8 cellular contexts compared by ENCODE assay signal in genomic region chr17:29145289-29146058, GRCh38. TPM values are rescaled to one million over a fixed set of nuclear protein-coding genes. Genes with fewer than 3 reads are reported as not detected.
A peak's percentile ranks its signal among the peaks of the same experiment; 100 is the strongest.
DNase-seq lines count a peak whose midpoint lies in the region; ATAC-seq, FAIRE-seq and TF ChIP-seq lines count a peak whose summit lies in the region.

No MANE protein-coding gene starts in this region.

- peak overlapping the region; percentile 15 for H3K4me3 Mint-ChIP-seq in activated T-helper 1 cell treated with anti-CD3 and anti-CD28 coated beads, Interleukin-12 subunit alpha, Interleukin-12 subunit beta, Interleukin-2, Interleukin-4 antibody, amounts not matched to agents 30 ng/mL and 10 ng/mL and 1 ng/mL, durations not matched to agents 14 hours and 24 hours and 36 hours

- peak overlapping the region; percentile 9; the same call in 1 of the 2 replicates for H3K9ac ChIP-seq in Karpas-422 (ENCODE audit: low read length)

- no peaks in the 10 kb centered on the region for H3K27me3 Mint-ChIP-seq in activated T-helper 1 cell treated with anti-CD3 and anti-CD28 coated beads, Interleukin-12 subunit alpha, Interleukin-12 subunit beta, Interleukin-2, Interleukin-4 antibody, amounts not matched to agents 30 ng/mL and 10 ng/mL and 1 ng/mL, durations not matched to agents 14 hours and 24 hours and 36 hours (ENCODE audit: insufficient read depth)

- no peaks in the 10 kb centered on the region for H3K36me3 ChIP-seq in Karpas-422 (ENCODE audit: insufficient read depth, low read length)

- H3K9me3 ChIP-seq in AG04450 (ENCODE audit: control insufficient read depth, insufficient read depth, low read length) (no peaks in the 10 kb centered on the region), Karpas-422 (ENCODE audit: low read length) (no peaks in the 10 kb centered on the region)

- H3K4me1 ChIP-seq in Karpas-422 (ENCODE audit: low read length): peaks cover 56% of the 10 kb centered on the region

- intact Hi-C loops in activated T-helper 1 cell treated with anti-CD3 and anti-CD28 coated beads, Interleukin-12 subunit alpha, Interleukin-12 subunit beta, Interleukin-2, Interleukin-4 antibody, amounts not matched to agents 30 ng/mL and 10 ng/mL and 1 ng/mL, durations not matched to agents 14 hours and 24 hours and 36 hours (cut with micrococcal nuclease): loop anchor here (1.0 to 5.0 kb wide), 2 partner anchors 35 to 422 kb away; partner anchors contain the start of genes ABHD15, MYO18A and TP53I13

- H3K27ac ChIP-seq in AG04450 (ENCODE audit: low read depth, low read length): no peak overlapping the region
- H3K27ac ChIP-seq in Karpas-422 (ENCODE audit: low read length): no peak overlapping the region
- peak overlapping the region; percentile 47 for H3K27ac ChIP-seq in RWPE1

- no peaks in the 10 kb centered on the region for H3K79me2 ChIP-seq in Karpas-422 (ENCODE audit: low read length)

- H3K9me3 Mint-ChIP-seq in activated T-helper 1 cell treated with anti-CD3 and anti-CD28 coated beads, Interleukin-12 subunit alpha, Interleukin-12 subunit beta, Interleukin-2, Interleukin-4 antibody, amounts not matched to agents 30 ng/mL and 10 ng/mL and 1 ng/mL, durations not matched to agents 14 hours and 24 hours and 36 hours: no peaks in the 10 kb centered on the region

- H3K27ac Mint-ChIP-seq in activated T-helper 1 cell treated with anti-CD3 and anti-CD28 coated beads, Interleukin-12 subunit alpha, Interleukin-12 subunit beta, Interleukin-2, Interleukin-4 antibody, amounts not matched to agents 30 ng/mL and 10 ng/mL and 1 ng/mL, durations not matched to agents 14 hours and 24 hours and 36 hours: peak overlapping the region; percentile 71

- peaks cover 4% of the 10 kb centered on the region for H3K36me3 Mint-ChIP-seq in activated T-helper 1 cell treated with anti-CD3 and anti-CD28 coated beads, Interleukin-12 subunit alpha, Interleukin-12 subunit beta, Interleukin-2, Interleukin-4 antibody, amounts not matched to agents 30 ng/mL and 10 ng/mL and 1 ng/mL, durations not matched to agents 14 hours and 24 hours and 36 hours (ENCODE audit: low read depth)

- ATAC-seq in GM18519 (IDR thresholded peaks at IDR 0.05; ENCODE audit: low FRiP score, unreplicated experiment): peak; percentile 31

- no peak for FAIRE-seq in urothelium cell line (lab: Jason Lieb, UNC)

- H3K9me2 ChIP-seq in Karpas-422 (replicated peaks; ENCODE audit: insufficient read depth, low read length): no peaks in the 10 kb centered on the region

- POLR2A ChIA-PET in AG04450 (lab: Yijun Ruan, JAX): interaction anchor here (0.6 to 1.4 kb wide), 5 partner anchors 21 to 149 kb away, joined by 3 to 5 read pairs (median 5); partner anchors contain the start of genes MYO18A and NUFIP2
- POLR2A ChIA-PET in RWPE1 (lab: Yijun Ruan, JAX; ENCODE audit: low non-redundant PET): no interaction called here

- H3K4me2 ChIP-seq in Karpas-422 (ENCODE audit: low read depth, low read length, poor library complexity, severe bottlenecking): peak overlapping the region; percentile 27

- DNase-seq in AG04450 (ENCODE audit: low read depth, low spot score) (no peak), Karpas-422 (peak; percentile 89), RWPE1 (ENCODE audit: low spot score) (no peak), fibroblast of peridontal ligament (ENCODE audit: extremely low read depth) (peak; percentile 82), occipital lobe (lab: John Stamatoyannopoulos, UW) (peak; percentile 31), urothelium cell line (ENCODE audit: low spot score) (peak; percentile 73)
- peak; percentile 59 for DNase-seq in activated T-helper 1 cell treated with anti-CD3 and anti-CD28 coated beads, Interleukin-12 subunit alpha, Interleukin-12 subunit beta, Interleukin-2, Interleukin-4 antibody, amounts not matched to agents 30 ng/mL and 10 ng/mL and 1 ng/mL, durations not matched to agents 14 hours and 24 hours and 36 hours (ENCODE audit: low spot score)

- no peaks in the 10 kb centered on the region for H4K20me1 ChIP-seq in Karpas-422 (ENCODE audit: insufficient read depth, low read depth, low read length)

- CTCF ChIA-PET in AG04450 (lab: Charles Lee) (interaction anchor here (0.6 to 8.7 kb wide), 24 partner anchors 8 to 378 kb away, joined by 3 to 166 read pairs (median 4); partner anchors contain the start of gene MYO18A), RWPE1 (lab: Yijun Ruan, JAX) (interaction anchor here (0.6 to 1.5 kb wide), 14 partner anchors 21 to 436 kb away, joined by 3 to 7 read pairs (median 3); partner anchors contain the start of gene MYO18A)

- TF ChIP-seq CTCF in AG04450 (IDR thresholded peaks at IDR 0.05; ENCODE audit: low read depth, low read length): peak; percentile 79
- peak; percentile 75 for TF ChIP-seq CTCF in RWPE1 (conservative IDR thresholded peaks at IDR 0.05; ENCODE audit: low read depth)

- no peak overlapping the region for H3K4me3 ChIP-seq in AG04450 (ENCODE audit: low read depth, low read length)
- H3K4me3 ChIP-seq in Karpas-422 (ENCODE audit: low read length): no peak overlapping the region

- peaks cover 72% of the 10 kb centered on the region for H3K4me1 Mint-ChIP-seq in activated T-helper 1 cell treated with anti-CD3 and anti-CD28 coated beads, Interleukin-12 subunit alpha, Interleukin-12 subunit beta, Interleukin-2, Interleukin-4 antibody, amounts not matched to agents 30 ng/mL and 10 ng/mL and 1 ng/mL, durations not matched to agents 14 hours and 24 hours and 36 hours (ENCODE audit: low read depth)

- H2AFZ ChIP-seq in Karpas-422 (ENCODE audit: low read length): peak overlapping the region; percentile 72

- no peaks in the 10 kb centered on the region for H3K27me3 ChIP-seq in AG04450 (ENCODE audit: control insufficient read depth, insufficient read depth, low read length)
- H3K27me3 ChIP-seq in Karpas-422 (ENCODE audit: low read length): no peaks in the 10 kb centered on the region

RNA-seq across cellular contexts. Expression of gene MYO18A, which starts 34.7 kb away (rescaled TPM):
- 9.8 and 16.7 TPM in 2 replicates for polyA plus RNA-seq in AG04450 (2011; rRNA removed)
- polyA minus RNA-seq in AG04450 (2011; rRNA and poly(A)+ RNA removed): 40.8 and 50.1 TPM in 2 replicates
- 16.4 and 54.6 TPM in 2 replicates for total RNA-seq in Karpas-422 (2014; rRNA removed; shearing (Covaris generic); ENCODE audit: low replicate concordance)
- total RNA-seq in activated T-helper 1 cell treated with anti-CD3 and anti-CD28 coated beads, Interleukin-12 subunit alpha, Interleukin-12 subunit beta, Interleukin-2, Interleukin-4 antibody, amounts not matched to agents 30 ng/mL and 10 ng/mL and 1 ng/mL, durations not matched to agents 14 hours and 24 hours and 36 hours: 38.2 and 40.5 TPM in 2 replicates
- 68.5 TPM for total RNA-seq in occipital lobe

Comparison
In these comparisons a context has a peak if more than half of its experiments do, and no peak if none do; other contexts are left out.
1. DNase-seq: peak in Karpas-422 (single experiment), activated T-helper 1 cell treated with anti-CD3 and anti-CD28 coated beads, Interleukin-12 subunit alpha, Interleukin-12 subunit beta, Interleukin-2, Interleukin-4 antibody, amounts not matched to agents 30 ng/mL and 10 ng/mL and 1 ng/mL, durations not matched to agents 14 hours and 24 hours and 36 hours (single experiment), fibroblast of peridontal ligament (single experiment), occipital lobe (single experiment) and urothelium cell line (single experiment); none in AG04450 (single experiment) and RWPE1 (single experiment).